In genomic region chr19:4399871-4400768, GRCh38 we compare ENCODE assay signal across 8 cellular contexts. TPM values are rescaled to one million over a fixed set of nuclear protein-coding genes. Genes with fewer than 3 reads are reported as not detected.
DNase-seq lines count a peak whose midpoint lies in the region; ATAC-seq and TF ChIP-seq lines count a peak whose summit lies in the region.

Gene SH3GL1 (minus strand): TSS chr19:4400547. CDS start chr19:4400368, 179 bp downstream.

- H3K4me3 ChIP-seq in right atrium auricular region (peak within 1 kb of the TSS; percentile 97 to 100), uterus (peak within 1 kb of the TSS; percentile 85 to 98)

- peak within 1 kb of the TSS; percentile 94 for H3K27ac Mint-ChIP-seq in T-helper 1 cell treated with Interleukin-12 subunit alpha and Interleukin-12 subunit beta and Interleukin-4 antibody, amounts not matched to agents 30 μg/mL and 1 μg/mL, for 36 hours

- H3K36me3 ChIP-seq in right atrium auricular region (no peaks in the 10 kb centered on the region), uterus (no peaks in the 10 kb centered on the region)

- no peaks in the 10 kb centered on the region for H3K27me3 ChIP-seq in right atrium auricular region
- H3K27me3 ChIP-seq in uterus = no peaks in the 10 kb centered on the region

- peaks cover 20% of the 10 kb centered on the region for H3K36me3 Mint-ChIP-seq in T-helper 1 cell treated with Interleukin-12 subunit alpha and Interleukin-12 subunit beta and Interleukin-4 antibody, amounts not matched to agents 30 μg/mL and 1 μg/mL, for 36 hours (ENCODE audit: low read depth)

- TF ChIP-seq CTCF in right atrium auricular region (IDR thresholded peaks at IDR 0.05) = peak; percentile 91 to 95
- peak; percentile 95 to 100 (median 98) for TF ChIP-seq CTCF in uterus (IDR thresholded peaks at IDR 0.05)

- ATAC-seq in HG02884 (IDR thresholded peaks at IDR 0.05; ENCODE audit: unreplicated experiment) = peak; percentile 51

- DNase-seq in NCI-H146 treated with DMSO at 0.1 percent for 48 hours (lab: John Stamatoyannopoulos, UW; ENCODE audit: unreplicated experiment) (peak; percentile 62), amniotic stem cell (lab: John Stamatoyannopoulos, UW) (peak; percentile 83), right atrium auricular region (ENCODE audit: low spot score) (peak; percentile 93), putamen (ENCODE audit: low spot score) (peak; percentile 92), uterus (peak; percentile 91 to 95)

- H3K4me1 ChIP-seq in right atrium auricular region = peaks cover 0 to 58% of the 10 kb centered on the region in 2 donors
- H3K4me1 ChIP-seq in uterus = peaks cover 3 to 20% of the 10 kb centered on the region in 2 donors

- H3K9me3 Mint-ChIP-seq in T-helper 1 cell treated with Interleukin-12 subunit alpha and Interleukin-12 subunit beta and Interleukin-4 antibody, amounts not matched to agents 30 μg/mL and 1 μg/mL, for 36 hours = no peaks in the 10 kb centered on the region

- H3K27ac ChIP-seq in right atrium auricular region (peak within 1 kb of the TSS; percentile 97 to 98), uterus (peak within 1 kb of the TSS; percentile 91)

- H3K4me1 Mint-ChIP-seq in T-helper 1 cell treated with Interleukin-12 subunit alpha and Interleukin-12 subunit beta and Interleukin-4 antibody, amounts not matched to agents 30 μg/mL and 1 μg/mL, for 36 hours (ENCODE audit: low read depth) = peaks cover 50% of the 10 kb centered on the region

- peak within 1 kb of the TSS; percentile 92 for H3K4me3 Mint-ChIP-seq in T-helper 1 cell treated with Interleukin-12 subunit alpha and Interleukin-12 subunit beta and Interleukin-4 antibody, amounts not matched to agents 30 μg/mL and 1 μg/mL, for 36 hours

- intact Hi-C loops in uterus (cut with DNase I; ENCODE audit: low total_unique reads) = no loop called here

- TF ChIP-seq POLR2A in GM15510 (IDR thresholded peaks at IDR 0.05; ENCODE audit: borderline replicate concordance, extremely low read depth, insufficient read length) (peak; percentile 87), uterus (IDR thresholded peaks at IDR 0.05) (peak; percentile 84)

- no peaks in the 10 kb centered on the region for H3K9me3 ChIP-seq in right atrium auricular region
- no peaks in the 10 kb centered on the region for H3K9me3 ChIP-seq in uterus

- H3K27me3 Mint-ChIP-seq in T-helper 1 cell treated with Interleukin-12 subunit alpha and Interleukin-12 subunit beta and Interleukin-4 antibody, amounts not matched to agents 30 μg/mL and 1 μg/mL, for 36 hours (ENCODE audit: low read depth) = no peaks in the 10 kb centered on the region

RNA-seq across cellular contexts. Expression of gene SH3GL1, which starts in this region (rescaled TPM):
- total RNA-seq in right atrium auricular region (10 to 100 TPM; 17.5 to 31.9 TPM), uterus (10 to 100 TPM; 11.8 to 69.3 (median 29.5) TPM)

Comparison
In these comparisons a context has a peak if more than half of its experiments do, and no peak if none do; other contexts are left out.
1. Peak in every context shown above with its lines: DNase-seq, ATAC-seq, H3K4me3 ChIP-seq and H3K27ac ChIP-seq.